1 cellular context compared by ENCODE assay signal in genomic region chr9:132669636-132670358, GRCh38.
TF ChIP-seq lines count a peak whose summit lies in the region.

Gene DDX31 (minus strand): TSS chr9:132669983. CDS start chr9:132669934, 49 bp downstream.

TF ChIP-seq in HepG2, 621 proteins besides CTCF, POLR2A, EP300 and RAD21 (continued from another document and continues in another):
- TF ChIP-seq NFAT5 (CRISPR knock-in tag; IDR thresholded peaks at IDR 0.05) (peak; percentile 90; the same call in 1 of the 2 replicates), ZNF556 (CRISPR knock-in tag; IDR thresholded peaks at IDR 0.05; ENCODE audit: borderline replicate concordance) (no peak; the same call in 1 of the 2 replicates), KLF13 (CRISPR knock-in tag; IDR thresholded peaks at IDR 0.05) (peak; percentile 99), ISX (CRISPR knock-in tag; conservative IDR thresholded peaks at IDR 0.05) (peak; percentile 9; the same call in 1 of the 2 replicates), CC2D1A (CRISPR knock-in tag; IDR thresholded peaks at IDR 0.05) (no peak), HOXA9 (CRISPR knock-in tag; IDR thresholded peaks at IDR 0.05; ENCODE audit: borderline replicate concordance) (no peak; the same call in 1 of the 2 replicates), KDM6A (CRISPR knock-in tag; IDR thresholded peaks at IDR 0.05; ENCODE audit: low read depth) (no peak), ZNF44 (CRISPR knock-in tag; IDR thresholded peaks at IDR 0.05) (peak; percentile 98), RFX5 (IDR thresholded peaks at IDR 0.05; ENCODE audit: low read depth, low read length) (no peak), NCOA1 (CRISPR knock-in tag; IDR thresholded peaks at IDR 0.05) (peak; percentile 91; the same call in 1 of the 2 replicates), ATF3 (CRISPR knock-in tag; IDR thresholded peaks at IDR 0.05) (peak; percentile 70), SRY (CRISPR knock-in tag; IDR thresholded peaks at IDR 0.05) (no peak; the same call in 1 of the 2 replicates), ZNF776 (CRISPR knock-in tag; IDR thresholded peaks at IDR 0.05) (peak; percentile 99), BCL6 (CRISPR knock-in tag; IDR thresholded peaks at IDR 0.05) (0 out of 2 replicates have a peak, but pooled peaks have one; percentile 43), SNAPC5 (CRISPR knock-in tag; IDR thresholded peaks at IDR 0.05; ENCODE audit: borderline replicate concordance) (no peak), MIER3 (CRISPR knock-in tag; IDR thresholded peaks at IDR 0.05; ENCODE audit: borderline replicate concordance) (no peak), RBM39 (IDR thresholded peaks at IDR 0.05; ENCODE audit: low read depth, low read length, poor library complexity, severe bottlenecking) (no peak), ZNF431 (CRISPR knock-in tag; IDR thresholded peaks at IDR 0.05; ENCODE audit: borderline replicate concordance, low read depth) (no peak), ZNF670 (CRISPR knock-in tag; IDR thresholded peaks at IDR 0.05; ENCODE audit: borderline replicate concordance) (peak; percentile 92), ZC3H13 (CRISPR knock-in tag; IDR thresholded peaks at IDR 0.05) (peak; percentile 91), MBD4 (IDR thresholded peaks at IDR 0.05; ENCODE audit: borderline replicate concordance, low read length) (no peak), ZNF720 (CRISPR knock-in tag; IDR thresholded peaks at IDR 0.05) (no peak), ZBTB37 (CRISPR knock-in tag; IDR thresholded peaks at IDR 0.05) (no peak), KAT7 (CRISPR knock-in tag; IDR thresholded peaks at IDR 0.05; ENCODE audit: borderline replicate concordance) (peak; percentile 71), ZNF414 (CRISPR knock-in tag; IDR thresholded peaks at IDR 0.05) (peak; percentile 89; the same call in 1 of the 2 replicates), HMGXB3 (CRISPR knock-in tag; IDR thresholded peaks at IDR 0.05; ENCODE audit: borderline replicate concordance) (no peak), ZNF20 (CRISPR knock-in tag; IDR thresholded peaks at IDR 0.05) (peak; percentile 68; the same call in 1 of the 2 replicates), PBX2 (CRISPR knock-in tag; IDR thresholded peaks at IDR 0.05) (no peak), ZNF546 (CRISPR knock-in tag; conservative IDR thresholded peaks at IDR 0.05) (peak; percentile 83; the same call in 1 of the 2 replicates), ZBTB7A (CRISPR knock-in tag; IDR thresholded peaks at IDR 0.05) (peak; percentile 88), BORCS8-MEF2B (CRISPR knock-in tag; IDR thresholded peaks at IDR 0.05) (peak; percentile 92), ZNF180 (CRISPR knock-in tag; IDR thresholded peaks at IDR 0.05; ENCODE audit: borderline replicate concordance, low read depth) (no peak), ZNF484 (CRISPR knock-in tag; IDR thresholded peaks at IDR 0.05; ENCODE audit: borderline replicate concordance, low read depth) (no peak), MEIS1 (CRISPR knock-in tag; IDR thresholded peaks at IDR 0.05; ENCODE audit: borderline replicate concordance) (no peak), ZNF710 (CRISPR knock-in tag; IDR thresholded peaks at IDR 0.05; ENCODE audit: borderline replicate concordance) (peak; percentile 94; the same call in 1 of the 2 replicates), ZNF841 (CRISPR knock-in tag; IDR thresholded peaks at IDR 0.05; ENCODE audit: borderline replicate concordance) (0 out of 2 replicates have a peak, but pooled peaks have one; percentile 59), ZNF276 (CRISPR knock-in tag; IDR thresholded peaks at IDR 0.05; ENCODE audit: low read depth) (peak; percentile 78), ZBTB3 (CRISPR knock-in tag; IDR thresholded peaks at IDR 0.05; ENCODE audit: borderline replicate concordance, low read depth) (0 out of 2 replicates have a peak, but pooled peaks have one; percentile 18), ZNF7 (CRISPR knock-in tag; IDR thresholded peaks at IDR 0.05) (no peak), TP53 (CRISPR knock-in tag; conservative IDR thresholded peaks at IDR 0.05) (0 out of 2 replicates have a peak, but pooled peaks have one; percentile 77), RFXAP (CRISPR knock-in tag; IDR thresholded peaks at IDR 0.05; ENCODE audit: borderline replicate concordance) (peak; percentile 66; the same call in 1 of the 2 replicates), ZNF746 (CRISPR knock-in tag; IDR thresholded peaks at IDR 0.05) (peak; percentile 41; the same call in 1 of the 2 replicates), ZNF530 (CRISPR knock-in tag; IDR thresholded peaks at IDR 0.05; ENCODE audit: low read depth) (peak; percentile 69; the same call in 1 of the 2 replicates), ATRX (CRISPR knock-in tag; IDR thresholded peaks at IDR 0.05; ENCODE audit: borderline replicate concordance) (no peak), ASH2L (IDR thresholded peaks at IDR 0.05; ENCODE audit: insufficient read length, low read depth, low read length) (peak; percentile 95), TEF (CRISPR knock-in tag; IDR thresholded peaks at IDR 0.05) (0 out of 2 replicates have a peak, but pooled peaks have one; percentile 27)
